20 cellular contexts compared by ENCODE assay signal in genomic region chr3:66655119-66655518, GRCh38.
A peak's percentile ranks its signal among the peaks of the same experiment; 100 is the strongest.
DNase-seq lines count a peak whose midpoint lies in the region; ATAC-seq and TF ChIP-seq lines count a peak whose summit lies in the region.
"Had no signal": no experiment of that assay in that cellular context is flagged by ENCODE, and none has a peak within 500 bp of the region (broad histone marks: within the 10 kb centered on the region; RNA-seq: fewer than 3 reads in every experiment).

No MANE protein-coding gene starts in this region.

- no peak overlapping the region for H2BK5ac ChIP-seq in mesenchymal stem cell (ENCODE audit: low read depth, low read length, poor library complexity, severe bottlenecking)

- H3K27ac Mint-ChIP-seq in progenitor cell of endocrine pancreas, result peak overlapping the region; percentile 91
- H3K27ac Mint-ChIP-seq: CD4-positive, alpha-beta T cell had no signal

- H3K79me1 ChIP-seq in mesenchymal stem cell (replicated peaks; ENCODE audit: low read length, poor library complexity, severe bottlenecking), result no peaks in the 10 kb centered on the region

- no peak overlapping the region for H3K4me3 ChIP-seq in ectodermal cell (ENCODE audit: insufficient read depth, low read depth, low read length)
- no peak overlapping the region for H3K4me3 ChIP-seq in mesenchymal stem cell (ENCODE audit: insufficient read depth in 1 of 2, low read depth in 1 of 2, low read length in 2 of 2)
- H3K4me3 ChIP-seq: GM23248, MG63, Peyer's patch had no signal

- H3K14ac ChIP-seq in mesenchymal stem cell (ENCODE audit: low read length in 2 of 2), result no peak overlapping the region

- H3K4me1 ChIP-seq in ectodermal cell (ENCODE audit: control insufficient read depth, insufficient read depth, low read length), result peaks cover 8% of the 10 kb centered on the region
- H3K4me1 ChIP-seq in mesenchymal stem cell (ENCODE audit: control insufficient read depth, insufficient read depth, low read depth, low read length), result peaks cover 4% of the 10 kb centered on the region
- H3K4me1 ChIP-seq: Peyer's patch had no signal

- no peak for DNase-seq in mesenchymal stem cell
- DNase-seq in progenitor cell of endocrine pancreas (ENCODE audit: low spot score, unreplicated experiment), result no peak
- no peak for DNase-seq in DMS 273 treated with DMSO at 0.1 percent for 48 hours (lab: John Stamatoyannopoulos, UW)
- no peak for DNase-seq in cerebellum (ENCODE audit: low spot score)
- no peak for DNase-seq in AG08395 (ENCODE audit: low spot score)
- DNase-seq: CD4-positive, alpha-beta T cell; COR-L47; DMS79 treated with DMSO at 0.1 percent for 48 hours; GM23248; Kasumi-1; MG63; NCI-H1417; NCI-H1694 treated with DMSO at 0.1 percent for 48 hours; NCI-H2081 treated with DMSO at 0.1 percent for 48 hours; NCI-H446; NCI-H526; Peyer's patch had no signal

- no peak overlapping the region for H2AK5ac ChIP-seq in mesenchymal stem cell (ENCODE audit: low read length, severe bottlenecking)

- H3K27me3 ChIP-seq in ectodermal cell (ENCODE audit: control insufficient read depth, insufficient read depth, low read length, poor library complexity, severe bottlenecking) (no peaks in the 10 kb centered on the region), mesenchymal stem cell (ENCODE audit: control insufficient read depth in 1 of 2, insufficient read depth in 1 of 2, low read length in 2 of 2) (no peaks in the 10 kb centered on the region)
- H3K27me3 ChIP-seq: MG63, Peyer's patch had no signal

- H2AFZ ChIP-seq in mesenchymal stem cell (ENCODE audit: low read depth, low read length), result no peak overlapping the region
- H2AFZ ChIP-seq: GM23248 had no signal

- H3K9me3 ChIP-seq in ectodermal cell (ENCODE audit: control insufficient read depth, low read length), result no peaks in the 10 kb centered on the region
- H3K9me3 ChIP-seq in mesenchymal stem cell (ENCODE audit: control insufficient read depth, low read length), result no peaks in the 10 kb centered on the region
- H3K9me3 ChIP-seq: MG63, Peyer's patch had no signal

- H3K23ac ChIP-seq in mesenchymal stem cell (ENCODE audit: low read length in 2 of 2), result no peak overlapping the region

- H3K27ac ChIP-seq in ectodermal cell (ENCODE audit: insufficient read depth, low read depth, low read length, poor library complexity, severe bottlenecking) (peak overlapping the region; percentile 90), mesenchymal stem cell (ENCODE audit: low read length, poor library complexity, severe bottlenecking) (no peak overlapping the region)
- H3K27ac ChIP-seq: GM23248, Peyer's patch had no signal

- ATAC-seq in GM19324 (IDR thresholded peaks at IDR 0.05; ENCODE audit: low FRiP score, unreplicated experiment), result no peak
- ATAC-seq: HCT116 had no signal

- H3K4me2 ChIP-seq in mesenchymal stem cell (ENCODE audit: low read length, poor library complexity, severe bottlenecking), result no peak overlapping the region

- no peaks in the 10 kb centered on the region for H3K27me3 Mint-ChIP-seq in progenitor cell of endocrine pancreas
- H3K27me3 Mint-ChIP-seq: CD4-positive, alpha-beta T cell had no signal

- WGBS in ectodermal cell, 2 experiments, result 88% methylated on average over 2 of the region's 2 CpGs
- 84% methylated on average over 2 of the region's 2 CpGs for WGBS in mesenchymal stem cell

- no peak overlapping the region for H3K9ac ChIP-seq in mesenchymal stem cell (ENCODE audit: low read length)
- H3K9ac ChIP-seq: GM23248 had no signal

- no peak overlapping the region for H3K4ac ChIP-seq in mesenchymal stem cell (ENCODE audit: low read depth in 1 of 2, low read length in 2 of 2)

- H3K36me3 ChIP-seq in ectodermal cell (ENCODE audit: control insufficient read depth, insufficient read depth, low read length), result no peaks in the 10 kb centered on the region
- no peaks in the 10 kb centered on the region for H3K36me3 ChIP-seq in mesenchymal stem cell (ENCODE audit: control insufficient read depth in 1 of 2, insufficient read depth in 2 of 2, low read depth in 1 of 2, low read length in 2 of 2)
- H3K36me3 ChIP-seq: MG63, Peyer's patch had no signal

- peaks cover 3% of the 10 kb centered on the region for H3K9me3 Mint-ChIP-seq in progenitor cell of endocrine pancreas (ENCODE audit: low read depth)
- H3K9me3 Mint-ChIP-seq: CD4-positive, alpha-beta T cell had no signal

- H3K4me3 Mint-ChIP-seq in progenitor cell of endocrine pancreas (ENCODE audit: low read depth), result no peak overlapping the region
- H3K4me3 Mint-ChIP-seq: CD4-positive, alpha-beta T cell had no signal

- TF ChIP-seq CTCF in progenitor cell of endocrine pancreas (IDR thresholded peaks at IDR 0.05; ENCODE audit: unreplicated experiment), result no peak

- peak overlapping the region; percentile 0 for H4K91ac ChIP-seq in mesenchymal stem cell (ENCODE audit: low read length)

- peaks cover 38% of the 10 kb centered on the region for H3K4me1 Mint-ChIP-seq in progenitor cell of endocrine pancreas (ENCODE audit: low read depth)

- no peak overlapping the region for H2BK12ac ChIP-seq in mesenchymal stem cell (ENCODE audit: low read length in 2 of 2)

- no peaks in the 10 kb centered on the region for H3K36me3 Mint-ChIP-seq in progenitor cell of endocrine pancreas (ENCODE audit: insufficient read depth)

- H2BK120ac ChIP-seq in mesenchymal stem cell (ENCODE audit: low read depth, low read length), result no peak overlapping the region

- no peak overlapping the region for H4K8ac ChIP-seq in mesenchymal stem cell (ENCODE audit: low read length)

- H2BK15ac ChIP-seq in mesenchymal stem cell (ENCODE audit: low read depth, poor library complexity, severe bottlenecking), result no peak overlapping the region

- no peak overlapping the region for H3K18ac ChIP-seq in mesenchymal stem cell (ENCODE audit: low read depth in 1 of 2, low read length in 2 of 2)
